9 cellular contexts compared by ENCODE assay signal in the genomic region with DNA sequence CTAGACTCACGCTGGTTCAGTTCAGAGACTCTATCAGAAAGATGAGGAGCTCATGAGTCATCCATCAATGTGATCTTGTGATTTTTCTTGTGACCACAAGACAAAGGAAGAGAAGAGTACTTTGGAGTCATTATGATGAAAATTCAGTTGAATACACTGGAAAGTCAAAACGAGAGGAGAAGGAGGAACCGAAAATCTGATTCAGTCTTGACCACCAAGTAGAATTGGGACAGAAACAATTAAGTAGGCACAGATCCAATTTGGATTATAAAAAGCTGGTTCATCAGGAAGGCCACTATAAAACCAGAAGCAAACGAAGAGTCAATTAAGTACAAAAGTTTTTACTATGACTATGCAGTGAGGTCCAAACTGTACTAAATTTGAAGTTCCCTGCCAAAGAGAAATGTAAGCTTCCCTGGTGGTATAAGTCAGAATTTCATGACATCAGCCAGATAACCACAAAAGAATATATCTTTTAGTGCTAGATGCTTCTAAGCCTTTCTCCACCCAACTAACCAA.
DNase-seq lines count a peak whose midpoint lies in the region; ATAC-seq and TF ChIP-seq lines count a peak whose summit lies in the region.
"Had no signal": no experiment of that assay in that cellular context is flagged by ENCODE, and none has a peak within 500 bp of the region (broad histone marks: within the 10 kb centered on the region; RNA-seq: fewer than 3 reads in every experiment).

No MANE protein-coding gene starts in this region.

- DNase-seq in GM04504 (ENCODE audit: low read depth) (peak; percentile 65), astrocyte of the cerebellum (ENCODE audit: low read depth) (peak; percentile 80), omental fat pad (ENCODE audit: low spot score) (no peak), SHP77 treated with DMSO at 0.1 percent for 48 hours (lab: John Stamatoyannopoulos, UW) (no peak), NCI-H446 treated with DMSO at 0.1 percent for 48 hours (lab: John Stamatoyannopoulos, UW) (no peak), NCI-H1092 treated with DMSO at 0.1 percent for 48 hours (lab: John Stamatoyannopoulos, UW) (no peak)
- DNase-seq: natural killer cell had no signal

- in situ Hi-C loops in astrocyte of the cerebellum (cut with HindIII; ENCODE audit: low sequenced_read_pairs), result no loop called here

- H3K4me3 ChIP-seq in astrocyte of the cerebellum (ENCODE audit: low read depth, low read length), result no peak overlapping the region

- TF ChIP-seq CTCF in astrocyte of the cerebellum (IDR thresholded peaks at IDR 0.05; ENCODE audit: low read depth, low read length, missing control alignments), result peak; percentile 11
- no peak for TF ChIP-seq CTCF in omental fat pad (IDR thresholded peaks at IDR 0.05)

- ATAC-seq in GM21390 (IDR thresholded peaks at IDR 0.05; ENCODE audit: unreplicated experiment) (peak; percentile 57), HG03571 (IDR thresholded peaks at IDR 0.05; ENCODE audit: unreplicated experiment) (peak; percentile 54), omental fat pad (ENCODE audit: low FRiP score) (peak; percentile 46)

Comparison
In these comparisons a context has a peak if more than half of its experiments do, and no peak if none do; other contexts are left out.
1. DNase-seq: peak in GM04504 (single experiment) and astrocyte of the cerebellum (single experiment); none in omental fat pad (single experiment), SHP77 treated with DMSO at 0.1 percent for 48 hours (single experiment), NCI-H446 treated with DMSO at 0.1 percent for 48 hours (single experiment) and NCI-H1092 treated with DMSO at 0.1 percent for 48 hours (single experiment).
2. Peak in every context shown above with its lines, with median percentiles within 50 percentile points of each other: ATAC-seq.